Comparison of ENCODE assay signal across 9 cellular contexts in the genomic region with DNA sequence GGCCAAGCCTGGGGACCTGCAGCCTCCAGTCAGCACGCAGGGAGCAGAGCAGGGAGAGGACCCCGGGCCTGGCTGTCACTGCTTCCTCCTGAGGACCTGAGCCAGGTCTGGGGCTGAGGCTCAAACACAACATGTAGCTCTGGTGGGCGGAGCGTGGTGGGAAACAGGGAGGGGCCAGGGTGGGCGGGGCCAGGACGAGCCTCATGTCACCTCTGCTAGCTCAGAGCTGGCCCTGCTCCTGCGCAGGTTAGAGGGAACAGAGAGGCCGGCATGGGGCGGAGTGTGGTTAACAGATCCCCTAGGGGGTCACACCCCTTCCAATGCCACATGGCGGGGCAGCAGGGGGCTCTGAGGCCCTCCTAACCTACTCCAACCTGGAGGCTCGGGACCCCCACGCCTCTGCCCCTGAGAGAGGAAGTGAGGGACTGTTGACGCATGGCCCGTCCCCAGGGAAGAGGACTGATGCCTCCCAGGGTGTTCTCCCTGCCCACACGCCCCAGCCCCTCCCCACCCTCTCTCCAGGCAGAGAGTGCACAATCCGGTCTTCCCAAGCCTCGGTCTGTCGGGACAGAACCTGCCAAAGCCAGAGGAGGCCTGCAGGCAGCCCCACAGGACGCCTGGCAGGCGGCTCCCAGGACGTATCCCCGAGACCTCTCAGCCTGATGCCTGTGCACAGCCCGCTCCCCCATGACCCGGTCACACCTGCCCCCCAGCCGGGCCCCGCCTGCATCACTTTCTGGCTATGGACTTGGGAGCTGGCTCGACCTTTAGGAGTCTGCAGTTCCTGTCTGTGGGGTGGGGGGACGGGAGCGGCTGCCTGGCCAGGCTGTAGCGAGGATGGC. TPM values are rescaled to one million over a fixed set of nuclear protein-coding genes. Genes with fewer than 3 reads are reported as not detected.
DNase-seq lines count a peak whose midpoint lies in the region; ATAC-seq, FAIRE-seq and TF ChIP-seq lines count a peak whose summit lies in the region.
"Had no signal": no experiment of that assay in that cellular context is flagged by ENCODE, and none has a peak within 500 bp of the region (broad histone marks: within the 10 kb centered on the region; RNA-seq: fewer than 3 reads in every experiment).

No MANE protein-coding gene starts in this region.

- H3K27ac ChIP-seq in AG04450 (ENCODE audit: low read depth, low read length) (peak overlapping the region; percentile 83), esophagus muscularis mucosa (replicated peaks in 1 of 4) (peak overlapping the region; percentile 88 to 92 (median 92))

- TF ChIP-seq EP300 in esophagus muscularis mucosa (IDR thresholded peaks at IDR 0.05) = no peak

- CTCF ChIA-PET in AG04450 (lab: Charles Lee) = interaction anchor here (1.1 to 2.5 kb wide), 2 partner anchors 27 to 33 kb away, joined by 3 to 12 read pairs; no protein-coding TSS in a partner anchor

- in situ Hi-C loops in SK-MEL-5 (cut with HindIII; ENCODE audit: low pct_unique_long_range_greater_than_20kb, low sequenced_read_pairs) = no loop called here

- no peak for FAIRE-seq in GM12891 (lab: Jason Lieb, UNC)

- no peak for TF ChIP-seq CTCF in AG04450 (IDR thresholded peaks at IDR 0.05; ENCODE audit: low read depth, low read length)
- TF ChIP-seq CTCF in esophagus muscularis mucosa (IDR thresholded peaks at IDR 0.05) = no peak

- peaks cover 0 to 4% (median 0%) of the 10 kb centered on the region in 4 donors for H3K36me3 ChIP-seq in esophagus muscularis mucosa

- POLR2A ChIA-PET in AG04450 (lab: Yijun Ruan, JAX) = interaction anchor here (1.1 kb wide), 2 partner anchors 10 to 42 kb away, joined by 4 read pairs; partner anchors contain the start of gene APRT

- no peak for TF ChIP-seq POLR2A in GM12891 (IDR thresholded peaks at IDR 0.05; ENCODE audit: low read depth, low read length)
- TF ChIP-seq POLR2A in esophagus muscularis mucosa (IDR thresholded peaks at IDR 0.05; ENCODE audit: low read depth) = no peak

- H3K4me3 ChIP-seq in AG04450 (ENCODE audit: low read depth, low read length) (peak overlapping the region; percentile 25), esophagus muscularis mucosa (peak overlapping the region; percentile 35 to 49 (median 39))
- H3K4me3 ChIP-seq: HAP-1 had no signal

- WGBS in esophagus muscularis mucosa = 70% methylated on average over 2 of the region's 30 CpGs

- DNase-seq in AG04450 (ENCODE audit: low read depth, low spot score) (no peak), GM12891 (ENCODE audit: insufficient read length, low spot score) (peak; percentile 91), SK-MEL-5 (ENCODE audit: low read depth, low spot score) (peak; percentile 32), esophagus muscularis mucosa (ENCODE audit: extremely low spot score) (no peak), NCI-H1694 treated with DMSO at 0.1 percent for 48 hours (lab: John Stamatoyannopoulos, UW) (no peak), NOMO-1 treated with dmso at 0.1 percent for 144 hours (lab: John Stamatoyannopoulos, UW; ENCODE audit: unreplicated experiment) (no peak)
- DNase-seq in stimulated activated CD8-positive, alpha-beta memory T cell treated with anti-CD3 and anti-CD28 coated beads, Interleukin-4, amount 100 ng/mL, for 48 hours = peak; percentile 64

- H3K27me3 ChIP-seq in AG04450 (ENCODE audit: control insufficient read depth, insufficient read depth, low read length) = no peaks in the 10 kb centered on the region
- H3K27me3 ChIP-seq in esophagus muscularis mucosa = no peaks in the 10 kb centered on the region

- H3K4me1 ChIP-seq in esophagus muscularis mucosa = peaks cover 80 to 100% (median 100%) of the 10 kb centered on the region in 4 donors

- H3K9me3 ChIP-seq in AG04450 (ENCODE audit: control insufficient read depth, insufficient read depth, low read length) (no peaks in the 10 kb centered on the region; the same call in 1 of the 2 replicates), esophagus muscularis mucosa (no peaks in the 10 kb centered on the region)
- H3K9me3 ChIP-seq: HAP-1 had no signal

- intact Hi-C loops in esophagus muscularis mucosa (cut with DNase I) = no loop called here

- no peak for ATAC-seq in HG03565 (IDR thresholded peaks at IDR 0.05; ENCODE audit: unreplicated experiment)

TF ChIP-seq in GM12891, 5 proteins besides CTCF, POLR2A, EP300 and RAD21:
- TF ChIP-seq PAX5 (IDR thresholded peaks at IDR 0.05; ENCODE audit: insufficient read depth, low read length, severe bottlenecking) (no peak), SPI1 (IDR thresholded peaks at IDR 0.05; ENCODE audit: low read depth, low read length) (peak; percentile 49)
TF ChIP-seq in GM12891: peak in this region for 1.

RNA-seq across cellular contexts. Expression of gene PIEZO1, which starts 15.2 kb away (rescaled TPM):
- polyA plus RNA-seq in AG04450 (2011; rRNA removed) = 47.0 and 72.7 TPM in 2 replicates
- polyA minus RNA-seq in AG04450 (2011; rRNA and poly(A)+ RNA removed) = 62.8 and 92.2 TPM in 2 replicates
- 67.7 TPM for polyA plus RNA-seq in GM12891 (2012; ENCODE audit: low read depth, missing spikeins)
- total RNA-seq in SK-MEL-5 (2014; rRNA removed; shearing (Covaris generic)) = 44.1 and 48.7 TPM in 2 replicates
- polyA plus RNA-seq in SK-MEL-5 (2015; cell fraction: cytosol; rRNA removed) = 84.8 and 136 TPM in 2 replicates
- polyA plus RNA-seq in SK-MEL-5 (2015; cell fraction: nucleus; rRNA removed) = 236 and 297 TPM in 2 replicates
- 100 to 1,000 TPM; 140 to 298 (median 182) TPM for total RNA-seq in esophagus muscularis mucosa

RNA-seq across cellular contexts. Expression of gene CDT1, which starts 33.8 kb away (rescaled TPM):
- polyA plus RNA-seq in AG04450 (2011; rRNA removed) = 1.2 and 2.4 TPM in 2 replicates
- polyA minus RNA-seq in AG04450 (2011; rRNA and poly(A)+ RNA removed) = 2.0 TPM in 2 replicates
- polyA plus RNA-seq in GM12891 (2012; ENCODE audit: low read depth, missing spikeins) = 29.8 TPM
- total RNA-seq in SK-MEL-5 (2014; rRNA removed; shearing (Covaris generic)) = 13.8 and 17.4 TPM in 2 replicates
- 38.1 and 45.4 TPM in 2 replicates for polyA plus RNA-seq in SK-MEL-5 (2015; cell fraction: cytosol; rRNA removed)
- polyA plus RNA-seq in SK-MEL-5 (2015; cell fraction: nucleus; rRNA removed) = 10.3 and 23.5 TPM in 2 replicates
- 1 to 10 TPM in 1 of 4 donors, under 1 TPM in 2, not detected in 1; 0.17 to 1.4 (median 0.34) TPM for total RNA-seq in esophagus muscularis mucosa

RNA-seq across cellular contexts. Expression of gene APRT, which starts 41.9 kb away (rescaled TPM):
- polyA plus RNA-seq in AG04450 (2011; rRNA removed) = 66.8 and 107 TPM in 2 replicates
- 23.2 and 28.7 TPM in 2 replicates for polyA minus RNA-seq in AG04450 (2011; rRNA and poly(A)+ RNA removed)
- 182 TPM for polyA plus RNA-seq in GM12891 (2012; ENCODE audit: low read depth, missing spikeins)
- 209 and 226 TPM in 2 replicates for total RNA-seq in SK-MEL-5 (2014; rRNA removed; shearing (Covaris generic))
- polyA plus RNA-seq in SK-MEL-5 (2015; cell fraction: cytosol; rRNA removed) = 209 and 249 TPM in 2 replicates
- polyA plus RNA-seq in SK-MEL-5 (2015; cell fraction: nucleus; rRNA removed) = 99.4 and 110 TPM in 2 replicates
- total RNA-seq in esophagus muscularis mucosa = 100 to 1,000 TPM in 2 of 4 donors, 10 to 100 TPM in 2; 60.6 to 141 (median 98.6) TPM

Comparison
In these comparisons a context has a peak if more than half of its experiments do, and no peak if none do; other contexts are left out.
1. DNase-seq: peak in GM12891 (single experiment), SK-MEL-5 (single experiment) and stimulated activated CD8-positive, alpha-beta memory T cell treated with anti-CD3 and anti-CD28 coated beads, Interleukin-4, amount 100 ng/mL, for 48 hours (single experiment); none in AG04450 (single experiment), esophagus muscularis mucosa (single experiment), NCI-H1694 treated with DMSO at 0.1 percent for 48 hours (single experiment) and NOMO-1 treated with dmso at 0.1 percent for 144 hours (single experiment).